ENCODE assay signal across 1 cellular context in genomic region chr9:98997580-98997979, GRCh38.
TF ChIP-seq lines count a peak whose summit lies in the region.

No MANE protein-coding gene starts in this region.

TF ChIP-seq in HepG2, 621 proteins besides CTCF, POLR2A, EP300 and RAD21 (continued from another document):
- TF ChIP-seq, protein P1, sequence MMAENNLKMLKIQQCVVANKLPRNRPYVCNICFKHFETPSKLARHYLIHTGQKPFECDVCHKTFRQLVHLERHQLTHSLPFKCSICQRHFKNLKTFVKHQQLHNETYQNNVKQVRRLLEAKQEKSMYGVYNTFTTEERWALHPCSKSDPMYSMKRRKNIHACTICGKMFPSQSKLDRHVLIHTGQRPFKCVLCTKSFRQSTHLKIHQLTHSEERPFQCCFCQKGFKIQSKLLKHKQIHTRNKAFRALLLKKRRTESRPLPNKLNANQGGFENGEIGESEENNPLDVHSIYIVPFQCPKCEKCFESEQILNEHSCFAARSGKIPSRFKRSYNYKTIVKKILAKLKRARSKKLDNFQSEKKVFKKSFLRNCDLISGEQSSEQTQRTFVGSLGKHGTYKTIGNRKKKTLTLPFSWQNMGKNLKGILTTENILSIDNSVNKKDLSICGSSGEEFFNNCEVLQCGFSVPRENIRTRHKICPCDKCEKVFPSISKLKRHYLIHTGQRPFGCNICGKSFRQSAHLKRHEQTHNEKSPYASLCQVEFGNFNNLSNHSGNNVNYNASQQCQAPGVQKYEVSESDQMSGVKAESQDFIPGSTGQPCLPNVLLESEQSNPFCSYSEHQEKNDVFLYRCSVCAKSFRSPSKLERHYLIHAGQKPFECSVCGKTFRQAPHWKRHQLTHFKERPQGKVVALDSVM (CRISPR knock-in tag; IDR thresholded peaks at IDR 0.05) = no peak
- TF ChIP-seq CENPT (CRISPR knock-in tag; IDR thresholded peaks at IDR 0.05; ENCODE audit: low read depth) = no peak
- TF ChIP-seq ZC3H4 (CRISPR knock-in tag; IDR thresholded peaks at IDR 0.05; ENCODE audit: borderline replicate concordance) = no peak
